ENCODE assay signal across 9 cellular contexts in genomic region chr3:17749281-17749680, GRCh38.
DNase-seq lines count a peak whose midpoint lies in the region; ATAC-seq, FAIRE-seq and TF ChIP-seq lines count a peak whose summit lies in the region.
"Had no signal": no experiment of that assay in that cellular context is flagged by ENCODE, and none has a peak within 500 bp of the region (broad histone marks: within the 10 kb centered on the region; RNA-seq: fewer than 3 reads in every experiment).

No MANE protein-coding gene starts in this region.

- H3K9me3 ChIP-seq in Loucy (ENCODE audit: insufficient read depth, low read depth, low read length), result no peaks in the 10 kb centered on the region

- peak overlapping the region; percentile 23 for H3K4me3 ChIP-seq in Loucy (ENCODE audit: low read length, poor library complexity, severe bottlenecking)

- H3K79me2 ChIP-seq in Loucy (ENCODE audit: insufficient read depth, low read length), result no peaks in the 10 kb centered on the region

- H3K27me3 ChIP-seq in Loucy (ENCODE audit: insufficient read depth, low read length, poor library complexity, severe bottlenecking), result no peaks in the 10 kb centered on the region

- ATAC-seq in GM21723 (IDR thresholded peaks at IDR 0.05; ENCODE audit: unreplicated experiment), result peak; percentile 38

- TF ChIP-seq CTCF in Loucy (conservative IDR thresholded peaks at IDR 0.05; ENCODE audit: low read length), result no peak

- H4K20me1 ChIP-seq in Loucy (ENCODE audit: insufficient read depth, low read length, poor library complexity, severe bottlenecking), result no peaks in the 10 kb centered on the region

- no peaks in the 10 kb centered on the region for H3K9me2 ChIP-seq in Loucy (replicated peaks; ENCODE audit: low read depth, low read length)

- H3F3A ChIP-seq in Loucy (ENCODE audit: low read depth), result no peaks in the 10 kb centered on the region; the same call in 1 of the 2 replicates

- H2AFZ ChIP-seq in Loucy (ENCODE audit: low read length), result 0 out of 2 replicates have a peak overlapping the region, but pooled peaks have one; percentile 5

- DNase-seq in GM18507 (ENCODE audit: extremely low spot score, insufficient read length, low read depth) (no peak), kidney tubule cell (ENCODE audit: low spot score) (peak; percentile 13), DMS53 (lab: John Stamatoyannopoulos, UW) (no peak), DMS153 treated with DMSO at 0.1 percent for 48 hours (lab: John Stamatoyannopoulos, UW; ENCODE audit: unreplicated experiment) (no peak), anterior cingulate cortex (lab: John Stamatoyannopoulos, UW) (no peak), head of caudate nucleus (no peak)
- DNase-seq: NCI-H774 had no signal

- no peak overlapping the region for H3K9ac ChIP-seq in Loucy (ENCODE audit: low read depth, low read length, poor library complexity, severe bottlenecking)

- no peaks in the 10 kb centered on the region for H3K36me3 ChIP-seq in Loucy (ENCODE audit: insufficient read depth, low read length)

- H3K4me2 ChIP-seq in Loucy (ENCODE audit: low read depth, low read length, poor library complexity, severe bottlenecking), result peak overlapping the region; percentile 37

- H3K4me1 ChIP-seq in Loucy (ENCODE audit: insufficient read depth, low read length, poor library complexity, severe bottlenecking), result peaks cover 15% of the 10 kb centered on the region

- intact Hi-C loops in head of caudate nucleus (cut with DNase I), result no loop called here

- peak; percentile 75 for FAIRE-seq in GM18507 (lab: Jason Lieb, UNC)
